In genomic region chr12:98344630-98345029, GRCh38 we compare ENCODE assay signal across 39 cellular contexts.
"Had no signal": no experiment of that assay in that cellular context is flagged by ENCODE, and none has a peak within 500 bp of the region (broad histone marks: within the 10 kb centered on the region; RNA-seq: fewer than 3 reads in every experiment).

No MANE protein-coding gene starts in this region.

- H3K27ac ChIP-seq: adrenal gland, body of pancreas, cardiac muscle cell, coronary artery, dorsolateral prefrontal cortex, heart right ventricle, parathyroid adenoma, psoas muscle, sigmoid colon, upper lobe of left lung, vagina, WERI-Rb-1 had no signal

- H3K4me3 ChIP-seq: adrenal gland, body of pancreas, cardiac muscle cell, coronary artery, dorsolateral prefrontal cortex, heart right ventricle, psoas muscle, sigmoid colon, smooth muscle cell, upper lobe of left lung, vagina had no signal

- DNase-seq: activated CD4-positive, alpha-beta memory T cell treated with anti-CD3 and anti-CD28 coated beads for 36 hours; activated CD4-positive, alpha-beta T cell treated with anti-CD3 and anti-CD28 coated beads, Interleukin-2, amount 10 ng/mL, durations not matched to agents 24 days and 14 days; activated CD4-positive, CD25-positive, alpha-beta regulatory T cell treated with anti-CD3 and anti-CD28 coated beads, Interleukin-2, amount 50 U/mL, for 72 hours; activated CD8-positive, alpha-beta memory T cell treated with anti-CD3 and anti-CD28 coated beads, Interleukin-2, amount 50 U/mL, for 4 hours; activated effector memory CD4-positive, alpha-beta T cell treated with anti-CD3 and anti-CD28 coated beads, Interleukin-2, amount 50 U/mL, for 16 hours; activated naive CD4-positive, alpha-beta T cell treated with anti-CD3 and anti-CD28 coated beads for 36 hours; activated naive CD8-positive, alpha-beta T cell treated with anti-CD3 and anti-CD28 coated beads for 36 hours; activated T-cell treated with anti-CD3 and anti-CD28 coated beads, Interleukin-2, amount 50 U/mL, for 1 hour; adrenal gland; aorta; body of pancreas; dorsolateral prefrontal cortex; effector memory CD8-positive, alpha-beta T cell; foreskin fibroblast; heart right ventricle; left cardiac atrium; midbrain; naive thymus-derived CD8-positive, alpha-beta T cell; nucleus accumbens; psoas muscle; sigmoid colon; stimulated activated CD4-positive, alpha-beta T cell treated with anti-CD3 and anti-CD28 coated beads, Interleukin-1b, Interleukin-23, amount 100 ng/mL, for 48 hours; stimulated activated CD4-positive, alpha-beta T cell treated with anti-CD3 and anti-CD28 coated beads, Interleukin-4, amount 100 ng/mL, for 4 hours; stimulated activated CD8-positive, alpha-beta memory T cell treated with anti-CD3 and anti-CD28 coated beads, Interleukin-4, amount 100 ng/mL, for 48 hours; stimulated activated naive CD8-positive, alpha-beta T cell treated with anti-CD3 and anti-CD28 coated beads, Interleukin-15, amount 100 ng/mL, for 72 hours; substantia nigra; T1000; upper lobe of left lung; WERI-Rb-1 had no signal

- H3K36me3 Mint-ChIP-seq: activated CD4-positive, alpha-beta memory T cell treated with anti-CD3 and anti-CD28 coated beads for 36 hours; activated naive CD8-positive, alpha-beta T cell treated with anti-CD3 and anti-CD28 coated beads for 36 hours; naive thymus-derived CD8-positive, alpha-beta T cell; stimulated activated memory B cell treated with anti-CD40 and anti-IgM and Interleukin-4, amounts not matched to agents 10 μg/mL and 1 μg/mL and 100 μg/mL, for 72 hours had no signal

- H3K27ac Mint-ChIP-seq: activated CD4-positive, alpha-beta memory T cell treated with anti-CD3 and anti-CD28 coated beads for 36 hours; activated CD4-positive, alpha-beta T cell treated with anti-CD3 and anti-CD28 coated beads, Interleukin-2, amount 10 ng/mL, durations not matched to agents 24 days and 14 days; activated naive CD4-positive, alpha-beta T cell treated with anti-CD3 and anti-CD28 coated beads for 36 hours; activated naive CD8-positive, alpha-beta T cell treated with anti-CD3 and anti-CD28 coated beads for 36 hours; activated T-helper 1 cell treated with anti-CD3 and anti-CD28 coated beads, Interleukin-12 subunit alpha, Interleukin-12 subunit beta, Interleukin-2, Interleukin-4 antibody, amounts not matched to agents 30 ng/mL and 10 ng/mL and 1 ng/mL, durations not matched to agents 14 hours and 24 hours and 36 hours; effector memory CD8-positive, alpha-beta T cell; stimulated activated memory B cell treated with anti-CD40 and anti-IgM and Interleukin-4, amounts not matched to agents 10 μg/mL and 1 μg/mL and 100 μg/mL, for 72 hours; stimulated activated naive CD8-positive, alpha-beta T cell treated with anti-CD3 and anti-CD28 coated beads, Interleukin-15, amount 100 ng/mL, for 72 hours; T-helper 1 cell treated with Interleukin-12 subunit alpha and Interleukin-12 subunit beta and Interleukin-4 antibody, amounts not matched to agents 30 μg/mL and 1 μg/mL, for 36 hours had no signal

- H3K4me1 Mint-ChIP-seq: activated CD4-positive, alpha-beta T cell treated with anti-CD3 and anti-CD28 coated beads, Interleukin-2, amount 10 ng/mL, durations not matched to agents 24 days and 14 days; activated naive CD8-positive, alpha-beta T cell treated with anti-CD3 and anti-CD28 coated beads for 36 hours; naive thymus-derived CD8-positive, alpha-beta T cell; neural crest cell; stimulated activated memory B cell treated with anti-CD40 and anti-IgM and Interleukin-4, amounts not matched to agents 10 μg/mL and 1 μg/mL and 100 μg/mL, for 72 hours; stimulated activated naive CD8-positive, alpha-beta T cell treated with anti-CD3 and anti-CD28 coated beads, Interleukin-15, amount 100 ng/mL, for 72 hours had no signal

- H3K27me3 ChIP-seq: adrenal gland, body of pancreas, cardiac muscle cell, heart right ventricle, sigmoid colon, upper lobe of left lung, vagina had no signal

- H3K4me1 ChIP-seq: adrenal gland, body of pancreas, heart right ventricle, psoas muscle, sigmoid colon, upper lobe of left lung, vagina had no signal

- H3K9me3 ChIP-seq: adrenal gland, body of pancreas, heart right ventricle, psoas muscle, sigmoid colon, upper lobe of left lung, vagina had no signal

- H3K4me3 Mint-ChIP-seq: activated CD4-positive, alpha-beta memory T cell treated with anti-CD3 and anti-CD28 coated beads for 36 hours; activated CD4-positive, alpha-beta T cell treated with anti-CD3 and anti-CD28 coated beads, Interleukin-2, amount 10 ng/mL, durations not matched to agents 24 days and 14 days; activated naive CD4-positive, alpha-beta T cell treated with anti-CD3 and anti-CD28 coated beads for 36 hours; activated naive CD8-positive, alpha-beta T cell treated with anti-CD3 and anti-CD28 coated beads for 36 hours; activated T-helper 1 cell treated with anti-CD3 and anti-CD28 coated beads, Interleukin-12 subunit alpha, Interleukin-12 subunit beta, Interleukin-2, Interleukin-4 antibody, amounts not matched to agents 30 ng/mL and 10 ng/mL and 1 ng/mL, durations not matched to agents 14 hours and 24 hours and 36 hours; effector memory CD8-positive, alpha-beta T cell; naive thymus-derived CD8-positive, alpha-beta T cell; neural crest cell; stimulated activated memory B cell treated with anti-CD40 and anti-IgM and Interleukin-4, amounts not matched to agents 10 μg/mL and 1 μg/mL and 100 μg/mL, for 72 hours; stimulated activated naive CD8-positive, alpha-beta T cell treated with anti-CD3 and anti-CD28 coated beads, Interleukin-15, amount 100 ng/mL, for 72 hours; T-helper 1 cell treated with Interleukin-12 subunit alpha and Interleukin-12 subunit beta and Interleukin-4 antibody, amounts not matched to agents 30 μg/mL and 1 μg/mL, for 36 hours had no signal

- H3K9ac ChIP-seq: parathyroid adenoma had no signal

- H3K9me3 Mint-ChIP-seq: activated CD4-positive, alpha-beta memory T cell treated with anti-CD3 and anti-CD28 coated beads for 36 hours; activated CD4-positive, alpha-beta T cell treated with anti-CD3 and anti-CD28 coated beads, Interleukin-2, amount 10 ng/mL, durations not matched to agents 24 days and 14 days; activated naive CD4-positive, alpha-beta T cell treated with anti-CD3 and anti-CD28 coated beads for 36 hours; activated naive CD8-positive, alpha-beta T cell treated with anti-CD3 and anti-CD28 coated beads for 36 hours; activated T-helper 1 cell treated with anti-CD3 and anti-CD28 coated beads, Interleukin-12 subunit alpha, Interleukin-12 subunit beta, Interleukin-2, Interleukin-4 antibody, amounts not matched to agents 30 ng/mL and 10 ng/mL and 1 ng/mL, durations not matched to agents 14 hours and 24 hours and 36 hours; effector memory CD8-positive, alpha-beta T cell; neural crest cell; stimulated activated memory B cell treated with anti-CD40 and anti-IgM and Interleukin-4, amounts not matched to agents 10 μg/mL and 1 μg/mL and 100 μg/mL, for 72 hours; stimulated activated naive CD8-positive, alpha-beta T cell treated with anti-CD3 and anti-CD28 coated beads, Interleukin-15, amount 100 ng/mL, for 72 hours; T-helper 1 cell treated with Interleukin-12 subunit alpha and Interleukin-12 subunit beta and Interleukin-4 antibody, amounts not matched to agents 30 μg/mL and 1 μg/mL, for 36 hours had no signal

- H3K36me3 ChIP-seq: adrenal gland, cardiac muscle cell, heart right ventricle, sigmoid colon, upper lobe of left lung, vagina, WERI-Rb-1 had no signal

- FAIRE-seq: endothelial cell of umbilical vein had no signal

- ATAC-seq: body of pancreas; effector memory CD8-positive, alpha-beta T cell; heart right ventricle; left cardiac atrium; naive thymus-derived CD8-positive, alpha-beta T cell; psoas muscle; stimulated activated memory B cell treated with anti-CD40 and anti-IgM and Interleukin-4, amounts not matched to agents 10 μg/mL and 1 μg/mL and 100 μg/mL, for 72 hours; stimulated activated naive CD8-positive, alpha-beta T cell treated with anti-CD3 and anti-CD28 coated beads, Interleukin-15, amount 100 ng/mL, for 72 hours had no signal
